1 cellular context compared by ENCODE assay signal in the genomic region with DNA sequence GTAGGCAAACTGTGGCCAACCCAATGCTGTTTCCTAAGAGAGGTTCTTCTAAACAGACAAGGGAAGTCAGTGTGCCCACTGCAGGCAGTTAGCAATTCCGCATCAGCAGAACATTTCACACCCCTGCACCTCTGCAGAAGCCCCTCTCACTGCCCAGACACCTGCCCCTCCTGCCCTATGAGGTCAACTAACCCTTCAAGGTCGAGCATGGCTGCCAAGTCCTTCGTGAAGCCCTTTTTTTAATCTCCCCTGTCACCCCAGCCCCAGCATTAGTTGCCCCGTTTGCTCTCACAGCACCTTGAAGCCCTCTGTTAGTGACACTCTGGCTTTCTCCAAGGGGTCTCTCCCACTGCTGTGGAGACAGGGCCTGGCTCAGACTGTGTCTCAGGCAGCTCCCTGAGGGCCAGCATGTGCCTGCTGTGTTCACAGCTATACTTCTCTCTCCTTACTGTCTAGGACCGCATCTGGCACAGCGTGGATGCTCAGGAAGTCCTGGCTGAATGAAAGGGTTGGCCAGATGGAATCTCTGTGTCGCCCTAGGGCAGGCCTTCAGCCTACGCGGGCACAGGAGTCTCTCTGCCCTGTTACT.
TF ChIP-seq lines count a peak whose summit lies in the region.

No MANE protein-coding gene starts in this region.

TF ChIP-seq in HCT116, 20 proteins besides CTCF, POLR2A, EP300 and RAD21 (continued from another document):
- TF ChIP-seq, protein P1, sequence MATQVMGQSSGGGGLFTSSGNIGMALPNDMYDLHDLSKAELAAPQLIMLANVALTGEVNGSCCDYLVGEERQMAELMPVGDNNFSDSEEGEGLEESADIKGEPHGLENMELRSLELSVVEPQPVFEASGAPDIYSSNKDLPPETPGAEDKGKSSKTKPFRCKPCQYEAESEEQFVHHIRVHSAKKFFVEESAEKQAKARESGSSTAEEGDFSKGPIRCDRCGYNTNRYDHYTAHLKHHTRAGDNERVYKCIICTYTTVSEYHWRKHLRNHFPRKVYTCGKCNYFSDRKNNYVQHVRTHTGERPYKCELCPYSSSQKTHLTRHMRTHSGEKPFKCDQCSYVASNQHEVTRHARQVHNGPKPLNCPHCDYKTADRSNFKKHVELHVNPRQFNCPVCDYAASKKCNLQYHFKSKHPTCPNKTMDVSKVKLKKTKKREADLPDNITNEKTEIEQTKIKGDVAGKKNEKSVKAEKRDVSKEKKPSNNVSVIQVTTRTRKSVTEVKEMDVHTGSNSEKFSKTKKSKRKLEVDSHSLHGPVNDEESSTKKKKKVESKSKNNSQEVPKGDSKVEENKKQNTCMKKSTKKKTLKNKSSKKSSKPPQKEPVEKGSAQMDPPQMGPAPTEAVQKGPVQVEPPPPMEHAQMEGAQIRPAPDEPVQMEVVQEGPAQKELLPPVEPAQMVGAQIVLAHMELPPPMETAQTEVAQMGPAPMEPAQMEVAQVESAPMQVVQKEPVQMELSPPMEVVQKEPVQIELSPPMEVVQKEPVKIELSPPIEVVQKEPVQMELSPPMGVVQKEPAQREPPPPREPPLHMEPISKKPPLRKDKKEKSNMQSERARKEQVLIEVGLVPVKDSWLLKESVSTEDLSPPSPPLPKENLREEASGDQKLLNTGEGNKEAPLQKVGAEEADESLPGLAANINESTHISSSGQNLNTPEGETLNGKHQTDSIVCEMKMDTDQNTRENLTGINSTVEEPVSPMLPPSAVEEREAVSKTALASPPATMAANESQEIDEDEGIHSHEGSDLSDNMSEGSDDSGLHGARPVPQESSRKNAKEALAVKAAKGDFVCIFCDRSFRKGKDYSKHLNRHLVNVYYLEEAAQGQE (IDR thresholded peaks at IDR 0.05; ENCODE audit: low read depth), result no peak
- no peak for TF ChIP-seq EGR1 (IDR thresholded peaks at IDR 0.05; ENCODE audit: low read depth)
